24 cellular contexts compared by ENCODE assay signal in genomic region chr15:43876872-43877271, GRCh38.
"Had no signal": no experiment of that assay in that cellular context is flagged by ENCODE, and none has a peak within 500 bp of the region (broad histone marks: within the 10 kb centered on the region; RNA-seq: fewer than 3 reads in every experiment).

No MANE protein-coding gene starts in this region.

- H3K9me3 ChIP-seq: esophagus squamous epithelium, mucosa of descending colon, neutrophil, pancreas, sigmoid colon, stomach, thyroid gland, vagina had no signal

- H3K27ac ChIP-seq: coronary artery, esophagus squamous epithelium, neutrophil, pancreas, sigmoid colon, stomach, thyroid gland, vagina had no signal

- DNase-seq: dermis blood vessel endothelial cell; effector memory CD4-positive, alpha-beta T cell; esophagus squamous epithelium; foreskin melanocyte; glutamatergic neuron; left colon; mucosa of descending colon; naive B cell; pancreas; sigmoid colon; stimulated activated CD4-positive, alpha-beta T cell treated with anti-CD3 and anti-CD28 coated beads, Interleukin-2, amount 100 ng/mL, for 24 hours; stimulated activated CD4-positive, alpha-beta T cell treated with anti-CD3 and anti-CD28 coated beads, Interleukin-4, amount 100 ng/mL, for 24 hours; stimulated activated naive CD4-positive, alpha-beta T cell treated with Interleukin-2 at 50 U/mL for 16 hours; stomach; trophoblast cell had no signal

- FAIRE-seq: endothelial cell of umbilical vein, keratinocyte, pancreas had no signal

- H3K4me3 ChIP-seq: coronary artery, esophagus squamous epithelium, lung, mucosa of descending colon, pancreas, sigmoid colon, stomach, thyroid gland, vagina had no signal

- H3K36me3 ChIP-seq: pancreas, thyroid gland, vagina had no signal

- H3K4me1 ChIP-seq: esophagus squamous epithelium, pancreas, thyroid gland, vagina had no signal

- ATAC-seq: left colon; mucosa of descending colon; natural killer cell treated with Interleukin-12 subunit alpha and Interleukin-12 subunit beta and Interleukin-15 and Interleukin-18, amount 100 ng/mL, for 72 hours; pancreas; stimulated activated effector memory CD8-positive, alpha-beta T cell treated with anti-CD3 and anti-CD28 coated beads, Interleukin-12 subunit alpha, Interleukin-12 subunit beta, amount 100 ng/mL, for 72 hours had no signal

- H3K27me3 ChIP-seq: esophagus squamous epithelium, neutrophil, pancreas, sigmoid colon, stomach, thyroid gland, vagina had no signal
